ENCODE assay signal across 9 cellular contexts in the genomic region with DNA sequence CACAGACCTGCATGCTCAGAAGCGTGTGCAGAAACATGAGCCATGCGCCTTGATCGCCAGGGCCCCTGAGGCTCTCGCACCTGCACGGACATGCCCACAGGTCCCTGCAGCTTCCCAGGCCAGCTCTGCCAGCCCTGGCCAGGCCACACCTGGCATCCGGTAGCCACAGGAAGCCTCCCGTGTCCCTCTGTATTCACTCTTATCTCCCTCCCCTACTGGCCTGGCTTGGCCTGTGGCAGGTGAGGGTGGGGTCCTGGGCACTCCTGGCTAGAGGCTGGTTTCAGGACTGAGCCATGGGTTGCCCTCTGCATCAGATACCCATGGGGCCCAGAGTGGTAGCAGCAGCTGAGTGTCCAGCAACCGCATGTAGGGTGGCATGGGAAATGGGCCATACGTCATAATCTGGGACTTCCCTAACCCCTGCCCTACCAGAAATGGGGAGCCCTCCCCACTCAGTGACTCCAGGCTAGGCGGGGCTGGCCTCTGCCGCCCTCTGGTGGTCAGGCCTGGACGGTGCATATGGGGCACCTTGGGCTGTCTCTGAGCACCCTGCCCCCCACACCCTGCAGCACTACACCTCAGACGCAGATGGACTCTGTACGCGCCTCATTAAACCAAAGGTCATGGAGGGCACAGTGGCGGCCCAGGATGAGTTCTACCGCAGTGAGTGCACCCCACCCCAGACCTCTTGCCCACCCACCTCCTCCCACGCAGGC. TPM values are rescaled to one million over a fixed set of nuclear protein-coding genes. Genes with fewer than 3 reads are reported as not detected.
DNase-seq lines count a peak whose midpoint lies in the region; ATAC-seq and TF ChIP-seq lines count a peak whose summit lies in the region.
"Had no signal": no experiment of that assay in that cellular context is flagged by ENCODE, and none has a peak within 500 bp of the region (broad histone marks: within the 10 kb centered on the region; RNA-seq: fewer than 3 reads in every experiment).

No MANE protein-coding gene starts in this region.

- no peak for TF ChIP-seq POLR2A in HCT116 (IDR thresholded peaks at IDR 0.05; ENCODE audit: borderline replicate concordance, extremely low read depth, insufficient read depth, insufficient read length)

- H3K4me1 ChIP-seq in HCT116 (ENCODE audit: control insufficient read depth in 1 of 2, insufficient read depth in 2 of 2, low read length in 2 of 2): peaks cover 3 to 13% of the 10 kb centered on the region in 2 experiments; a peak in 3 of 4 replicates

- H4K20me1 ChIP-seq in HCT116 (ENCODE audit: insufficient read depth): no peaks in the 10 kb centered on the region

- no peaks in the 10 kb centered on the region for H3K9me2 ChIP-seq in HCT116 (ENCODE audit: insufficient read depth)

- H3K27me3 ChIP-seq in GM06990 (replicated peaks; ENCODE audit: control insufficient read depth, insufficient read depth, low read length): no peaks in the 10 kb centered on the region
- no peaks in the 10 kb centered on the region for H3K27me3 ChIP-seq in HCT116 (ENCODE audit: insufficient read depth, low read length)
- no peaks in the 10 kb centered on the region for H3K27me3 ChIP-seq in kidney epithelial cell (ENCODE audit: control insufficient read depth, insufficient read depth, low read length)

- no TSS peak for BruUV-seq in HCT116 (replicated peaks; lab: Mats Ljungman, UMichigan)

- TF ChIP-seq CTCF in GM06990 (IDR thresholded peaks at IDR 0.05; ENCODE audit: insufficient read depth, low read length, poor library complexity, severe bottlenecking) (peak; percentile 99), HCT116 (IDR thresholded peaks at IDR 0.05 in 2 of 3, conservative IDR thresholded peaks at IDR 0.05 in 1 of 3; ENCODE audit: borderline replicate concordance in 1 of 3, insufficient read depth in 1 of 3, low read depth in 2 of 3, low read length in 2 of 3) (peak; percentile 77 to 99 (median 94)), kidney epithelial cell (IDR thresholded peaks at IDR 0.05; ENCODE audit: insufficient read depth, low read length, poor library complexity, severe bottlenecking) (peak; percentile 99)

- POLR2A ChIA-PET in HCT116 (lab: Charles Lee): interaction anchor here (1.1 kb wide), 1 partner anchor 17 kb away, joined by 3 read pairs; the partner anchor contains the start of gene CSK

- TF ChIP-seq RAD21 in HCT116 (IDR thresholded peaks at IDR 0.05; ENCODE audit: low read depth): peak; percentile 79

- no peak overlapping the region; the same call in 1 of the 2 replicates for H3K9ac ChIP-seq in HCT116 (ENCODE audit: low read length)

- H3K9me3 ChIP-seq in HCT116 (ENCODE audit: control insufficient read depth in 1 of 2, insufficient read depth in 1 of 2, low read depth in 1 of 2, low read length in 2 of 2): no peaks in the 10 kb centered on the region

- H3K79me2 ChIP-seq in HCT116 (ENCODE audit: insufficient read depth, low read length): no peaks in the 10 kb centered on the region

- intact Hi-C loops in HCT116 (cut with micrococcal nuclease): loop anchor here (2.0 kb wide), 1 partner anchor 29 kb away; no protein-coding TSS in a partner anchor

- RAD21 ChIA-PET in HCT116 (lab: Charles Lee; ENCODE audit: low non-redundant PET in 1 of 2, low total read pairs in 2 of 2, uncharacterized antibody in 2 of 2, unreplicated experiment in 2 of 2): no interaction called here

- peaks cover 62% of the 10 kb centered on the region for H3K36me3 ChIP-seq in GM06990 (ENCODE audit: control insufficient read depth, insufficient read depth, low read length)
- peaks cover 13 to 31% of the 10 kb centered on the region in 2 experiments for H3K36me3 ChIP-seq in HCT116 (ENCODE audit: control insufficient read depth in 1 of 2, insufficient read depth in 2 of 2, low read length in 2 of 2)
- H3K36me3 ChIP-seq in kidney epithelial cell (ENCODE audit: control insufficient read depth, insufficient read depth, low read length): peaks cover 1% of the 10 kb centered on the region

- H3K4me3 ChIP-seq in GM06990 (replicated peaks; ENCODE audit: low read depth, low read length) (no peak overlapping the region), HCT116 (replicated peaks in 1 of 2; ENCODE audit: low read depth in 1 of 2, low read length in 2 of 2) (no peak overlapping the region), kidney epithelial cell (ENCODE audit: low read depth, low read length) (no peak overlapping the region)

- CTCF ChIA-PET in HCT116 (lab: Charles Lee): interaction anchor here (0.8 to 1.5 kb wide), 5 partner anchors 8 to 30 kb away, joined by 3 to 5 read pairs (median 4); no protein-coding TSS in a partner anchor

- H3K27ac ChIP-seq in HCT116 (ENCODE audit: low read depth, low read length) (peak overlapping the region; percentile 45), caudate nucleus (ENCODE audit: low read depth, low read length) (no peak overlapping the region)

- peak; percentile 98 for ATAC-seq in HCT116
- no peak for ATAC-seq in GM21528 (IDR thresholded peaks at IDR 0.05; ENCODE audit: low FRiP score, unreplicated experiment)

- DNase-seq in GM06990 (ENCODE audit: extremely low read depth, insufficient read length): peak; percentile 86
- DNase-seq in HCT116 (ENCODE audit: low read depth, low spot score): peak; percentile 29
- DNase-seq in NCI-H2107 (lab: John Stamatoyannopoulos, UW): peak; percentile 16
- DNase-seq in activated CD4-positive, CD25-positive, alpha-beta regulatory T cell treated with anti-CD3 and anti-CD28 coated beads, Interleukin-2, amount 50 U/mL, for 16 hours (ENCODE audit: low read depth, low spot score): peak; percentile 76
- peak in 48 of 61 donors; percentile 13 to 74 (median 44) for DNase-seq in caudate nucleus (lab: John Stamatoyannopoulos, UW)
- no peak for DNase-seq in kidney epithelial cell (ENCODE audit: low read depth)
- peak; percentile 79 to 81 for DNase-seq in stimulated activated CD4-positive, alpha-beta T cell treated with anti-CD3 and anti-CD28 coated beads, Interleukin-4, amount 100 ng/mL, for 4 hours

- H2AFZ ChIP-seq in HCT116 (ENCODE audit: low read depth, low read length, poor library complexity, severe bottlenecking): no peak overlapping the region

- peak overlapping the region; percentile 28; the same call in 1 of the 2 replicates for H3K4me2 ChIP-seq in HCT116 (ENCODE audit: low read length)

TF ChIP-seq in HCT116, 20 proteins besides CTCF, POLR2A, EP300 and RAD21:
- TF ChIP-seq, protein P1, sequence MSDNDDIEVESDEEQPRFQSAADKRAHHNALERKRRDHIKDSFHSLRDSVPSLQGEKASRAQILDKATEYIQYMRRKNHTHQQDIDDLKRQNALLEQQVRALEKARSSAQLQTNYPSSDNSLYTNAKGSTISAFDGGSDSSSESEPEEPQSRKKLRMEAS (IDR thresholded peaks at IDR 0.05): no peak
- TF ChIP-seq POLR2AphosphoS5 (IDR thresholded peaks at IDR 0.05; ENCODE audit: low read depth, low read length): peak; percentile 39; the same call in 1 of the 2 replicates

RNA-seq across cellular contexts. Expression of gene LMAN1L, which starts 12.6 kb away (rescaled TPM):
- 0.17 TPM for total RNA-seq in HCT116 (2021; ENCODE audit: unreplicated experiment)
- 0.01 and 0.06 TPM in 2 replicates for polyA plus RNA-seq in HCT116 (2012)
- total RNA-seq in kidney epithelial cell: not detected in 2 replicates

RNA-seq across cellular contexts. Expression of gene CSK, which starts 18.1 kb away (rescaled TPM):
- 72.2 TPM for total RNA-seq in HCT116 (2021; ENCODE audit: unreplicated experiment)
- polyA plus RNA-seq in HCT116 (2012): 56.2 and 62.3 TPM in 2 replicates
- total RNA-seq in kidney epithelial cell: 48.0 and 51.0 TPM in 2 replicates

RNA-seq across cellular contexts. Expression of gene CPLX3, which starts 26.4 kb away (rescaled TPM):
- total RNA-seq in HCT116 (2021; ENCODE audit: unreplicated experiment) (not detected), kidney epithelial cell (not detected in 2 replicates)
- not detected in 2 replicates for polyA plus RNA-seq in HCT116 (2012)
- total RNA-seq: mononuclear cell had no signal

RNA-seq across cellular contexts. Expression of gene ULK3, which starts 43.0 kb away (rescaled TPM):
- total RNA-seq in HCT116 (2021; ENCODE audit: unreplicated experiment): 48.4 TPM
- 39.5 and 45.9 TPM in 2 replicates for polyA plus RNA-seq in HCT116 (2012)
- total RNA-seq in kidney epithelial cell: 24.0 and 32.0 TPM in 2 replicates

RNA-seq across cellular contexts. Expression of gene CYP1A2, which starts 51.4 kb away (rescaled TPM):
- not detected for total RNA-seq in HCT116 (2021; ENCODE audit: unreplicated experiment)
- polyA plus RNA-seq in HCT116 (2012): not detected in 2 replicates
- not detected in 2 replicates for total RNA-seq in kidney epithelial cell
- total RNA-seq: mononuclear cell had no signal
